In genomic region chr10:109403551-109403950, GRCh38 we compare ENCODE assay signal across 30 cellular contexts.
"Had no signal": no experiment of that assay in that cellular context is flagged by ENCODE, and none has a peak within 500 bp of the region (broad histone marks: within the 10 kb centered on the region; RNA-seq: fewer than 3 reads in every experiment).

No MANE protein-coding gene starts in this region.

- H2AFZ ChIP-seq: PC-9 had no signal

- H3K4me3 ChIP-seq: ascending aorta, breast epithelium, MG63, PC-9 had no signal

- H3K27ac ChIP-seq: ascending aorta, breast epithelium, PC-9, WERI-Rb-1 had no signal

- H3K4me2 ChIP-seq: PC-9 had no signal

- ATAC-seq: activated CD8-positive, alpha-beta memory T cell treated with anti-CD3 and anti-CD28 coated beads, Interleukin-2, amount 10 ng/mL, durations not matched to agents 7 days and 5 days had no signal

- DNase-seq: activated CD4-positive, alpha-beta memory T cell treated with anti-CD3 and anti-CD28 coated beads, Interleukin-2, amount 10 ng/mL, durations not matched to agents 7 days and 5 days; activated CD4-positive, alpha-beta T cell treated with anti-CD3 and anti-CD28 coated beads for 1 hour; activated CD4-positive, alpha-beta T cell treated with anti-CD3 and anti-CD28 coated beads for 48 hours; activated CD4-positive, CD25-positive, alpha-beta regulatory T cell; activated CD8-positive, alpha-beta memory T cell treated with anti-CD3 and anti-CD28 coated beads for 24 hours; activated CD8-positive, alpha-beta memory T cell treated with anti-CD3 and anti-CD28 coated beads, Interleukin-2, amount 10 ng/mL, durations not matched to agents 7 days and 5 days; activated CD8-positive, alpha-beta memory T cell treated with anti-CD3 and anti-CD28 coated beads, Interleukin-2, amount 50 U/mL, for 48 hours; activated effector memory CD4-positive, alpha-beta T cell treated with Interleukin-2 at 50 U/mL for 16 hours; activated naive CD4-positive, alpha-beta T cell treated with anti-CD3 and anti-CD28 coated beads, Interleukin-2, amount 10 ng/mL, durations not matched to agents 7 days and 5 days; activated T-cell treated with anti-CD3 and anti-CD28 coated beads, Interleukin-2, amount 50 U/mL, for 48 hours; amniotic stem cell; caudate nucleus; cerebellar nuclear complex; Karpas-422; KBM-7; MG63; NCI-H1092; NCI-H1436 treated with DMSO at 0.1 percent for 48 hours; NCI-H1694 treated with DMSO at 0.1 percent for 48 hours; NCI-H2029; NCI-H345; NCI-H524 treated with DMSO at 0.1 percent for 48 hours; NK-92 treated with Interleukin-12 subunit alpha and Interleukin-12 subunit beta, amount 100 ng/mL, for 24 hours; PC-9; Right ventricle myocardium superior; T1000; WERI-Rb-1 had no signal

- H3K27me3 ChIP-seq: ascending aorta, breast epithelium, MG63 had no signal

- H3K36me3 ChIP-seq: ascending aorta, breast epithelium, MG63, WERI-Rb-1 had no signal

- H3K4me1 ChIP-seq: ascending aorta, breast epithelium had no signal

- FAIRE-seq: RCC 7860 had no signal

- H3K9me3 ChIP-seq: ascending aorta, breast epithelium, MG63 had no signal
